33 cellular contexts compared by ENCODE assay signal in genomic region chr18:42953306-42953705, GRCh38.
"Had no signal": no experiment of that assay in that cellular context is flagged by ENCODE, and none has a peak within 500 bp of the region (broad histone marks: within the 10 kb centered on the region; RNA-seq: fewer than 3 reads in every experiment).

No MANE protein-coding gene starts in this region.

- ATAC-seq: activated naive CD4-positive, alpha-beta T cell treated with anti-CD3 and anti-CD28 coated beads, Interleukin-2, amount 50 U/mL, for 72 hours; activated naive CD8-positive, alpha-beta T cell treated with anti-CD3 and anti-CD28 coated beads, Interleukin-2, amount 50 U/mL, for 24 hours; activated T-cell treated with anti-CD3 and anti-CD28 coated beads, Interleukin-2, amount 50 U/mL, for 4 hours; activated T-cell treated with anti-CD3 and anti-CD28 coated beads, Interleukin-2, amount 50 U/mL, for 72 hours; activated T-helper 17 cell treated with anti-CD3 and anti-CD28 coated beads, Interleukin-2, amount 50 U/mL, for 72 hours; body of pancreas had no signal

- H3K27me3 ChIP-seq: adrenal gland, ascending aorta, body of pancreas, brain microvascular endothelial cell, breast epithelium, cardiac muscle cell had no signal

- H3K27ac ChIP-seq: adrenal gland, ascending aorta, body of pancreas, brain microvascular endothelial cell, breast epithelium, cardiac muscle cell had no signal

- DNase-seq: activated effector memory CD4-positive, alpha-beta T cell treated with anti-CD3 and anti-CD28 coated beads, Interleukin-2, amount 50 U/mL, for 16 hours; activated effector memory CD4-positive, alpha-beta T cell treated with Interleukin-2 at 50 U/mL for 16 hours; activated gamma-delta T cell; activated gamma-delta T cell treated with Interleukin-2 at 50 U/mL for 16 hours; activated naive CD4-positive, alpha-beta T cell; activated naive CD4-positive, alpha-beta T cell treated with anti-CD3 and anti-CD28 coated beads for 36 hours; activated naive CD4-positive, alpha-beta T cell treated with anti-CD3 and anti-CD28 coated beads, Interleukin-2, amount 10 ng/mL, durations not matched to agents 7 days and 5 days; activated naive CD4-positive, alpha-beta T cell treated with anti-CD3 and anti-CD28 coated beads, Interleukin-2, amount 50 U/mL, for 16 hours; activated naive CD4-positive, alpha-beta T cell treated with Interleukin-2 at 50 U/mL for 16 hours; activated naive CD8-positive, alpha-beta T cell treated with anti-CD3 and anti-CD28 coated beads for 36 hours; activated naive CD8-positive, alpha-beta T cell treated with anti-CD3 and anti-CD28 coated beads, Interleukin-2, amount 10 ng/mL, durations not matched to agents 7 days and 5 days; activated naive CD8-positive, alpha-beta T cell treated with anti-CD3 and anti-CD28 coated beads, Interleukin-2, amount 50 U/mL, for 24 hours; activated T-cell treated with anti-CD3 and anti-CD28 coated beads, Interleukin-2, amount 50 U/mL, for 24 hours; activated T-cell treated with anti-CD3 and anti-CD28 coated beads, Interleukin-2, amount 50 U/mL, for 4 hours; activated T-cell treated with anti-CD3 and anti-CD28 coated beads, Interleukin-2, amount 50 U/mL, for 48 hours; activated T-cell treated with anti-CD3 and anti-CD28 coated beads, Interleukin-2, amount 50 U/mL, for 72 hours; adrenal gland; amniotic stem cell; amygdala; anterior cingulate cortex; aorta; body of pancreas; brain microvascular endothelial cell; caudate nucleus; central memory CD4-positive, alpha-beta T cell; cerebellar nuclear complex had no signal

- FAIRE-seq: astrocyte, bronchial epithelial cell had no signal

- H3K4me3 ChIP-seq: adrenal gland, ascending aorta, body of pancreas, breast epithelium, cardiac muscle cell had no signal

- H3K36me3 ChIP-seq: adrenal gland, ascending aorta, brain microvascular endothelial cell, breast epithelium, cardiac muscle cell had no signal

- H3K4me1 ChIP-seq: adrenal gland, ascending aorta, body of pancreas, breast epithelium had no signal

- H3K9me3 ChIP-seq: adrenal gland, ascending aorta, body of pancreas, breast epithelium had no signal
